In genomic region chr18:12551943-12552883, GRCh38 we compare ENCODE assay signal across 8 cellular contexts.
A peak's percentile ranks its signal among the peaks of the same experiment; 100 is the strongest.
DNase-seq lines count a peak whose midpoint lies in the region; ATAC-seq and TF ChIP-seq lines count a peak whose summit lies in the region.
"Not testable (repeated sequence)": the region's sequence is repeated elsewhere in the genome, so short reads cannot be mapped to it uniquely, and the experiment has no call there.

No MANE protein-coding gene starts in this region.

- H2AFZ ChIP-seq in OCI-LY3 (ENCODE audit: low read depth, low read length) (peak overlapping the region; percentile 12), osteoblast (ENCODE audit: low read length) (peak overlapping the region; percentile 9)

- not testable (repeated sequence) for H3K79me2 ChIP-seq in OCI-LY3 (ENCODE audit: low read length)
- peaks cover 84% of the 10 kb centered on the region for H3K79me2 ChIP-seq in osteoblast (ENCODE audit: insufficient read depth, low read length)

- peak; percentile 64 to 89 for ATAC-seq in upper lobe of left lung (ENCODE audit: low FRiP score in 2 of 2)

- not testable (repeated sequence) for H3K27me3 ChIP-seq in OCI-LY3 (ENCODE audit: low read depth, low read length); osteoblast (ENCODE audit: insufficient read depth, low read length); upper lobe of left lung

- peak overlapping the region; percentile 57 for H3K4me3 Mint-ChIP-seq in Calu3 (ENCODE audit: low read depth, unreplicated experiment)

- H4K20me1 ChIP-seq in OCI-LY3 (ENCODE audit: insufficient read depth, low read length) = not testable (repeated sequence)
- H4K20me1 ChIP-seq in osteoblast (ENCODE audit: insufficient read depth, low read length) = peaks cover 35% of the 10 kb centered on the region

- H3K36me3 ChIP-seq in OCI-LY3 (replicated peaks; ENCODE audit: low read depth, low read length); osteoblast (ENCODE audit: insufficient read depth, low read length); upper lobe of left lung: not testable (repeated sequence)

- peak overlapping the region; percentile 72 for H3K4me3 ChIP-seq in OCI-LY3 (ENCODE audit: low read length)
- H3K4me3 ChIP-seq in osteoblast (ENCODE audit: insufficient read depth, low read length) = peak overlapping the region; percentile 50
- not testable (repeated sequence) for H3K4me3 ChIP-seq in upper lobe of left lung

- intact Hi-C loops in Calu3 (cut with micrococcal nuclease; ENCODE audit: unreplicated experiment) = not testable (repeated sequence)

- peak in 2 of 4 donors; percentile 57 to 91 for TF ChIP-seq EP300 in upper lobe of left lung (IDR thresholded peaks at IDR 0.05)

- H3K4me1 ChIP-seq in OCI-LY3 (ENCODE audit: low read length) (peaks cover 40% of the 10 kb centered on the region), upper lobe of left lung (peaks cover 0 to 22% (median 3%) of the 10 kb centered on the region in 4 donors)
- H3K4me1 ChIP-seq in osteoblast (ENCODE audit: insufficient read depth, low read length) = not testable (repeated sequence)

- not testable (repeated sequence) for TF ChIP-seq CTCF in Calu3 (IDR thresholded peaks at IDR 0.05; ENCODE audit: unreplicated experiment); OCI-LY3 (IDR thresholded peaks at IDR 0.05; ENCODE audit: low read depth, low read length)
- TF ChIP-seq CTCF in osteoblast (IDR thresholded peaks at IDR 0.05; ENCODE audit: extremely low read depth, low read depth, low read length) (peak; percentile 32), upper lobe of left lung (IDR thresholded peaks at IDR 0.05) (peak in 2 of 6 experiments; percentile 11 to 26)

- H3K36me3 Mint-ChIP-seq in Calu3 (ENCODE audit: insufficient read depth, unreplicated experiment) = peaks cover 25% of the 10 kb centered on the region

- H3K4me2 ChIP-seq in OCI-LY3 (ENCODE audit: low read length) = peak overlapping the region; percentile 85
- H3K4me2 ChIP-seq in osteoblast (ENCODE audit: insufficient read depth, low read length) = peak overlapping the region; percentile 56

- peaks cover 51% of the 10 kb centered on the region for H3K4me1 Mint-ChIP-seq in Calu3 (ENCODE audit: low read depth, unreplicated experiment)

- TF ChIP-seq POLR2A in upper lobe of left lung (IDR thresholded peaks at IDR 0.05) = peak in 1 of 4 donors; percentile 42

- H3K27ac Mint-ChIP-seq in Calu3 (ENCODE audit: unreplicated experiment) = peak overlapping the region; percentile 76

- DNase-seq in Calu3 (peak; percentile 54), M059J (ENCODE audit: low read depth) (peak; percentile 92), brain pericyte (ENCODE audit: low read depth, low spot score) (peak; percentile 32), fibroblast of peridontal ligament (ENCODE audit: extremely low read depth) (peak; percentile 71), inferior parietal cortex (ENCODE audit: extremely low spot score) (peak; percentile 38), osteoblast (ENCODE audit: insufficient read length, low spot score, missing footprints) (peak; percentile 88), upper lobe of left lung (peak in 1 of 2 donors; percentile 91)

- not testable (repeated sequence) for BruUV-seq in Calu3 (replicated peaks; lab: Mats Ljungman, UMichigan)

- H3K27ac ChIP-seq in OCI-LY3 (ENCODE audit: low read length) = peak overlapping the region; percentile 93
- peak overlapping the region; percentile 67 for H3K27ac ChIP-seq in osteoblast (ENCODE audit: low read depth, low read length)
- peak overlapping the region in 3 of 4 donors; percentile 49 to 72 (median 59) for H3K27ac ChIP-seq in upper lobe of left lung

- not testable (repeated sequence) for H3K27me3 Mint-ChIP-seq in Calu3 (ENCODE audit: unreplicated experiment)

- CTCF ChIA-PET in Calu3 (lab: Charles Lee) = interaction anchor here (1.0 to 2.0 kb wide), 4 partner anchors 12 to 99 kb away, joined by 4 to 14 read pairs (median 4); no protein-coding TSS in a partner anchor

- 55 to 69% methylated on average over 13 of the region's 13 CpGs for WGBS in upper lobe of left lung, 2 donors

- peak overlapping the region; percentile 78 for H3K9ac ChIP-seq in OCI-LY3 (ENCODE audit: low read length)

- peaks cover 14% of the 10 kb centered on the region; the same call in 1 of the 2 replicates for H3K9me3 ChIP-seq in OCI-LY3 (ENCODE audit: insufficient read depth, low read length)
- H3K9me3 ChIP-seq in osteoblast (ENCODE audit: low read depth, low read length); upper lobe of left lung: not testable (repeated sequence)

- not testable (repeated sequence) for H3K9me3 Mint-ChIP-seq in Calu3 (ENCODE audit: low read depth, unreplicated experiment)
